15 cellular contexts compared by ENCODE assay signal in genomic region chr11:6895010-6895409, GRCh38. TPM values are rescaled to one million over a fixed set of nuclear protein-coding genes. Genes with fewer than 3 reads are reported as not detected.
DNase-seq lines count a peak whose midpoint lies in the region; ATAC-seq, FAIRE-seq and TF ChIP-seq lines count a peak whose summit lies in the region.
"Had no signal": no experiment of that assay in that cellular context is flagged by ENCODE, and none has a peak within 500 bp of the region (broad histone marks: within the 10 kb centered on the region; RNA-seq: fewer than 3 reads in every experiment).

No MANE protein-coding gene starts in this region.

- no peak overlapping the region for H3K27ac Mint-ChIP-seq in stimulated activated memory B cell treated with anti-CD40 and anti-IgM and Interleukin-4, amounts not matched to agents 10 μg/mL and 1 μg/mL and 100 μg/mL, for 72 hours

- no peaks in the 10 kb centered on the region for H3K36me3 ChIP-seq in tibial nerve

- no peak for TF ChIP-seq POLR2A in tibial nerve (IDR thresholded peaks at IDR 0.05)

- peaks cover 22% of the 10 kb centered on the region for H3K27me3 Mint-ChIP-seq in stimulated activated memory B cell treated with anti-CD40 and anti-IgM and Interleukin-4, amounts not matched to agents 10 μg/mL and 1 μg/mL and 100 μg/mL, for 72 hours

- TF ChIP-seq CTCF in tibial nerve (IDR thresholded peaks at IDR 0.05), result no peak

- no peaks in the 10 kb centered on the region for H3K9me3 Mint-ChIP-seq in stimulated activated memory B cell treated with anti-CD40 and anti-IgM and Interleukin-4, amounts not matched to agents 10 μg/mL and 1 μg/mL and 100 μg/mL, for 72 hours

- no peak overlapping the region for H3K4me3 Mint-ChIP-seq in stimulated activated memory B cell treated with anti-CD40 and anti-IgM and Interleukin-4, amounts not matched to agents 10 μg/mL and 1 μg/mL and 100 μg/mL, for 72 hours

- H3K36me3 Mint-ChIP-seq in stimulated activated memory B cell treated with anti-CD40 and anti-IgM and Interleukin-4, amounts not matched to agents 10 μg/mL and 1 μg/mL and 100 μg/mL, for 72 hours, result no peaks in the 10 kb centered on the region

- ATAC-seq in GM19035 (IDR thresholded peaks at IDR 0.05; ENCODE audit: unreplicated experiment) (peak; percentile 83), GM21723 (IDR thresholded peaks at IDR 0.05; ENCODE audit: unreplicated experiment) (peak; percentile 85), HG03135 (IDR thresholded peaks at IDR 0.05; ENCODE audit: unreplicated experiment) (peak; percentile 74)
- ATAC-seq in stimulated activated memory B cell treated with anti-CD40 and anti-IgM and Interleukin-4, amounts not matched to agents 10 μg/mL and 1 μg/mL and 100 μg/mL, for 72 hours, result peak; percentile 64

- H3K4me1 ChIP-seq in tibial nerve, result no peaks in the 10 kb centered on the region

- H3K27me3 ChIP-seq in tibial nerve, result no peaks in the 10 kb centered on the region
- H3K27me3 ChIP-seq: hepatocyte had no signal

- H3K4me3 ChIP-seq in tibial nerve, result no peak overlapping the region
- H3K4me3 ChIP-seq: hepatocyte, lung had no signal

- H3K27ac ChIP-seq in tibial nerve, result no peak overlapping the region
- H3K27ac ChIP-seq: hepatocyte had no signal

- no peaks in the 10 kb centered on the region for H3K9me3 ChIP-seq in tibial nerve
- H3K9me3 ChIP-seq: SK-N-SH had no signal

- FAIRE-seq in HTR-8/SVneo (lab: Jason Lieb, UNC), result no peak
- FAIRE-seq: endothelial cell of umbilical vein had no signal

- H3K4me1 Mint-ChIP-seq in stimulated activated memory B cell treated with anti-CD40 and anti-IgM and Interleukin-4, amounts not matched to agents 10 μg/mL and 1 μg/mL and 100 μg/mL, for 72 hours, result peaks cover 5% of the 10 kb centered on the region

- TF ChIP-seq EP300 in tibial nerve (IDR thresholded peaks at IDR 0.05), result no peak

- DNase-seq in DMS 273 treated with DMSO at 0.1 percent for 48 hours (lab: John Stamatoyannopoulos, UW) (no peak), HTR-8/SVneo (ENCODE audit: insufficient read length, low spot score) (no peak), tibial nerve (ENCODE audit: low spot score in 2 of 2) (no peak)
- DNase-seq: activated CD4-positive, CD25-positive, alpha-beta regulatory T cell; NCI-H1092; SK-N-SH; stimulated activated naive CD4-positive, alpha-beta T cell treated with Interleukin-2 at 50 U/mL for 16 hours had no signal

RNA-seq across cellular contexts. Expression of gene OR2D2, which starts 2.7 kb away (rescaled TPM):
- total RNA-seq in tibial nerve, result not detected

RNA-seq across cellular contexts. Expression of gene OR10A4, which starts 18.6 kb away (rescaled TPM):
- total RNA-seq in tibial nerve, result not detected
- total RNA-seq: endothelial cell of umbilical vein, hepatocyte, lung, omental fat pad had no signal

RNA-seq across cellular contexts. Expression of gene OR2D3, which starts 25.8 kb away (rescaled TPM):
- not detected for total RNA-seq in tibial nerve
- total RNA-seq: endothelial cell of umbilical vein, hepatocyte, lung, omental fat pad had no signal

RNA-seq across cellular contexts. Expression of gene ZNF215, which starts 31.2 kb away (rescaled TPM):
- 1 to 10 TPM in 2 of 4 donors, under 1 TPM in 2; 0.20 to 2.6 (median 1.1) TPM for total RNA-seq in tibial nerve

RNA-seq across cellular contexts. Expression of gene OR10A2, which starts 32.2 kb away (rescaled TPM):
- not detected for total RNA-seq in tibial nerve
- total RNA-seq: endothelial cell of umbilical vein, hepatocyte, lung, omental fat pad had no signal
